Comparison of ENCODE assay signal across 17 cellular contexts in genomic region chr6:37628611-37629320, GRCh38.
A peak's percentile ranks its signal among the peaks of the same experiment; 100 is the strongest.
DNase-seq lines count a peak whose midpoint lies in the region; ATAC-seq and TF ChIP-seq lines count a peak whose summit lies in the region.
"Had no signal": no experiment of that assay in that cellular context is flagged by ENCODE, and none has a peak within 500 bp of the region (broad histone marks: within the 10 kb centered on the region; RNA-seq: fewer than 3 reads in every experiment).

No MANE protein-coding gene starts in this region.

- H3K4me3 Mint-ChIP-seq in CD4-positive, alpha-beta memory T cell: no peak overlapping the region
- H3K4me3 Mint-ChIP-seq: activated naive CD8-positive, alpha-beta T cell had no signal

- ATAC-seq in GM21528 (IDR thresholded peaks at IDR 0.05; ENCODE audit: low FRiP score, unreplicated experiment): no peak
- ATAC-seq: foreskin keratinocyte; stimulated activated naive CD8-positive, alpha-beta T cell treated with anti-CD3 and anti-CD28 coated beads, Interleukin-15, Interleukin-2, amounts not matched to agents 100 U/mL and 50 U/mL, for 24 hours had no signal

- peak overlapping the region in 3 of 7 donors; percentile 18 to 83 (median 24) for H3K27ac Mint-ChIP-seq in CD4-positive, alpha-beta memory T cell
- H3K27ac Mint-ChIP-seq: activated naive CD8-positive, alpha-beta T cell had no signal

- intact Hi-C loops in sigmoid colon (cut with DNase I): no loop called here
- intact Hi-C loops in CD4-positive, alpha-beta memory T cell (cut with micrococcal nuclease): no loop called here

- WGBS in sigmoid colon, 2 donors: 76 to 82% methylated on average over 17 of the region's 17 CpGs

- H3K36me3 ChIP-seq in fibroblast of lung (ENCODE audit: control insufficient read depth, insufficient read depth, low read length): no peaks in the 10 kb centered on the region
- H3K36me3 ChIP-seq in sigmoid colon: no peaks in the 10 kb centered on the region
- no peaks in the 10 kb centered on the region for H3K36me3 ChIP-seq in CD4-positive, alpha-beta memory T cell (ENCODE audit: insufficient read depth, low read length)

- no peak overlapping the region for H3K9ac ChIP-seq in fibroblast of lung (ENCODE audit: insufficient read depth, low read length)

- no peak overlapping the region for H2AFZ ChIP-seq in fibroblast of lung (ENCODE audit: low read length)

- peak overlapping the region; percentile 1 for H3K4me2 ChIP-seq in fibroblast of lung (ENCODE audit: extremely low read depth, insufficient read depth, low read length)

- H4K20me1 ChIP-seq in fibroblast of lung (ENCODE audit: control insufficient read depth, extremely low read depth, insufficient read depth, low read length): no peaks in the 10 kb centered on the region

- no peaks in the 10 kb centered on the region for H3K27me3 ChIP-seq in fibroblast of lung (ENCODE audit: control insufficient read depth, insufficient read depth, low read length)
- H3K27me3 ChIP-seq in sigmoid colon: peaks cover 0 to 21% (median 3%) of the 10 kb centered on the region in 3 donors
- H3K27me3 ChIP-seq in CD4-positive, alpha-beta memory T cell (ENCODE audit: insufficient read depth, low read length): no peaks in the 10 kb centered on the region
- H3K27me3 ChIP-seq: foreskin keratinocyte had no signal

- H3K4me1 ChIP-seq in fibroblast of lung (ENCODE audit: control insufficient read depth, extremely low read depth, insufficient read depth, low read length) (peaks cover 23% of the 10 kb centered on the region), sigmoid colon (peaks cover 0 to 12% (median 11%) of the 10 kb centered on the region in 4 donors)
- peaks cover 19% of the 10 kb centered on the region for H3K4me1 ChIP-seq in CD4-positive, alpha-beta memory T cell (ENCODE audit: insufficient read depth, low read length)

- POLR2A ChIA-PET in CD4-positive, alpha-beta memory T cell (lab: Charles Lee; ENCODE audit: partially characterized antibody): no interaction called here

- CTCF ChIA-PET in CD4-positive, alpha-beta memory T cell (lab: Charles Lee; ENCODE audit: partially characterized antibody): interaction anchor here (0.8 kb wide), 1 partner anchor 10 kb away, joined by 3 read pairs; no protein-coding TSS in a partner anchor

- TF ChIP-seq POLR2A in sigmoid colon (IDR thresholded peaks at IDR 0.05): no peak

- H3K9me3 Mint-ChIP-seq in CD4-positive, alpha-beta memory T cell: peaks cover 0 to 2% (median 0%) of the 10 kb centered on the region in 8 donors

- no peak for TF ChIP-seq CTCF in fibroblast of lung (conservative IDR thresholded peaks at IDR 0.05 in 1 of 2, IDR thresholded peaks at IDR 0.05 in 1 of 2; ENCODE audit: low read depth in 1 of 2, low read length in 2 of 2)
- no peak for TF ChIP-seq CTCF in sigmoid colon (IDR thresholded peaks at IDR 0.05)

- H3K4me1 Mint-ChIP-seq in CD4-positive, alpha-beta memory T cell: peaks cover 6 to 17% (median 11%) of the 10 kb centered on the region in 4 donors

- peaks cover 0 to 7% of the 10 kb centered on the region in 2 donors for H3K36me3 Mint-ChIP-seq in CD4-positive, alpha-beta memory T cell
- H3K36me3 Mint-ChIP-seq: activated naive CD8-positive, alpha-beta T cell had no signal

- peaks cover 0 to 4% of the 10 kb centered on the region in 2 donors for H3K27me3 Mint-ChIP-seq in CD4-positive, alpha-beta memory T cell

- no peaks in the 10 kb centered on the region for H3K79me2 ChIP-seq in fibroblast of lung (ENCODE audit: control insufficient read depth, insufficient read depth, low read length)

- no peak overlapping the region for H3K4me3 ChIP-seq in fibroblast of lung (replicated peaks in 1 of 4; ENCODE audit: control extremely low read depth in 1 of 4, insufficient read depth in 1 of 4, low read depth in 3 of 4, low read length in 4 of 4)
- no peak overlapping the region for H3K4me3 ChIP-seq in sigmoid colon
- H3K4me3 ChIP-seq in CD4-positive, alpha-beta memory T cell (ENCODE audit: low read length in 2 of 2): no peak overlapping the region
- H3K4me3 ChIP-seq: coronary artery had no signal

- TF ChIP-seq EP300 in sigmoid colon (IDR thresholded peaks at IDR 0.05): no peak

- H3K27ac ChIP-seq in fibroblast of lung (ENCODE audit: insufficient read depth, low read length) (no peak overlapping the region), sigmoid colon (no peak overlapping the region)
- H3K27ac ChIP-seq in CD4-positive, alpha-beta memory T cell (ENCODE audit: low read depth, low read length): no peak overlapping the region
- H3K27ac ChIP-seq: C4-2B, coronary artery, foreskin keratinocyte had no signal

- DNase-seq in EL: peak; percentile 60
- DNase-seq in RPMI7951 (ENCODE audit: low read depth): peak; percentile 60
- DNase-seq in fibroblast of lung (ENCODE audit: low read depth in 2 of 2): peak; percentile 37 to 66
- DNase-seq in sigmoid colon: peak; percentile 54
- DNase-seq in NCI-H1092 (lab: John Stamatoyannopoulos, UW): no peak
- DNase-seq in NCI-H748 (lab: John Stamatoyannopoulos, UW; ENCODE audit: unreplicated experiment): no peak
- no peak for DNase-seq in CD4-positive, alpha-beta memory T cell
- DNase-seq: islet precursor cell; NCI-H1417; SHP77; stimulated activated CD4-positive, alpha-beta T cell treated with anti-CD3 and anti-CD28 coated beads, Interleukin-4, amount 100 ng/mL, for 24 hours; stimulated activated naive CD8-positive, alpha-beta T cell treated with anti-CD3 and anti-CD28 coated beads, Interleukin-15, Interleukin-2, amounts not matched to agents 100 U/mL and 50 U/mL, for 24 hours had no signal

- H3K9me3 ChIP-seq in fibroblast of lung (ENCODE audit: control insufficient read depth, insufficient read depth, low read depth, low read length) (no peaks in the 10 kb centered on the region), sigmoid colon (no peaks in the 10 kb centered on the region)
- H3K9me3 ChIP-seq in CD4-positive, alpha-beta memory T cell (ENCODE audit: control insufficient read depth in 1 of 2, low read length in 2 of 2): no peaks in the 10 kb centered on the region

Comparison
In these comparisons a context has a peak if more than half of its experiments do, and no peak if none do; other contexts are left out.
1. DNase-seq: peak in EL (single experiment), RPMI7951 (single experiment), fibroblast of lung (2 of 2) and sigmoid colon (single experiment); none in NCI-H1092 (single experiment), NCI-H748 (single experiment) and CD4-positive, alpha-beta memory T cell (0 of 5).